ENCODE assay signal across 17 cellular contexts in the genomic region with DNA sequence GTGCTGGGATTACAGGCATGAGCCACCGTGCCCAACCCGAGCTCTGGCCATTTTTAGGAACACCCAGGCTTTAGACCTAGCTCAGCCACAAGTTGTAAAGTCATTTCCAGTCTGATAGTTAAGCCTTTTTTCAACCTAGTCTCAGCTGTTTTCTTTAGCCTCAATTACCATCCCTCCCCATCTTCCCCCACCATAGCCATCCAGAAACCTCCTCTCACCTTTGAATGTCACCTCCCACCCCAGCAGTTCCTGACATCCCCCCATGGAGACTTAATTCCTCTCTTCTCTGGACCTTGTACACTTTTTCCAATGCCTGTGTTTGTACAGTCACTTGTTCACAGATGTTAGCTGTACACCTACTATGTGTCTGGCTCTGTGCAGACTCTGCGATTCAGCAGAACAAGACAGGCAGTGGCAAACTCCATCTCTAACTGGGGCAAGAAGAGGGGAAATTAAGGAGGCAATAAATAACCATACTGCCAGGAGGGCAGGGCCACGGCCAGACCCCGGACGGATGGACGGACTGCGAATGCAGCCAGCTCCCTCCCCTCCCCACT. TPM values are rescaled to one million over a fixed set of nuclear protein-coding genes. Genes with fewer than 3 reads are reported as not detected.
DNase-seq lines count a peak whose midpoint lies in the region; ATAC-seq, FAIRE-seq and TF ChIP-seq lines count a peak whose summit lies in the region.
"Had no signal": no experiment of that assay in that cellular context is flagged by ENCODE, and none has a peak within 500 bp of the region (broad histone marks: within the 10 kb centered on the region; RNA-seq: fewer than 3 reads in every experiment).

No MANE protein-coding gene starts in this region.

- H2AFZ ChIP-seq in ACC112 (ENCODE audit: low read length, unreplicated experiment) = no peak overlapping the region
- H2AFZ ChIP-seq: GM23248 had no signal

- no peaks in the 10 kb centered on the region for H3K79me2 ChIP-seq in ACC112 (ENCODE audit: control insufficient read depth, insufficient read depth, low read length, unreplicated experiment)

- H3K4me3 ChIP-seq in ACC112 (ENCODE audit: low read depth, low read length) = peak overlapping the region; percentile 61
- H3K4me3 ChIP-seq: colonic mucosa, GM23248 had no signal

- no peaks in the 10 kb centered on the region for H3K4me1 ChIP-seq in ACC112 (ENCODE audit: control insufficient read depth, insufficient read depth, low read length, unreplicated experiment)
- H3K4me1 ChIP-seq: colonic mucosa had no signal

- peaks cover 3% of the 10 kb centered on the region for H3K9me3 Mint-ChIP-seq in activated T-helper 17 cell treated with anti-CD3 and anti-CD28 coated beads, Interleukin-2, amount 50 U/mL, for 72 hours
- H3K9me3 Mint-ChIP-seq in nephron = no peaks in the 10 kb centered on the region
- no peaks in the 10 kb centered on the region for H3K9me3 Mint-ChIP-seq in activated T-cell treated with anti-CD3 and anti-CD28 coated beads, Interleukin-2, amount 50 U/mL, for 24 hours
- H3K9me3 Mint-ChIP-seq: activated T-helper 1 cell treated with anti-CD3 and anti-CD28 coated beads, Interleukin-12 subunit alpha, Interleukin-12 subunit beta, Interleukin-2, Interleukin-4 antibody, amounts not matched to agents 30 ng/mL and 10 ng/mL and 1 ng/mL, durations not matched to agents 14 hours and 24 hours and 36 hours had no signal

- FAIRE-seq in GM19239 (lab: Jason Lieb, UNC) = peak; percentile 52
- FAIRE-seq: keratinocyte had no signal

- no peaks in the 10 kb centered on the region for H3K27me3 Mint-ChIP-seq in activated T-helper 17 cell treated with anti-CD3 and anti-CD28 coated beads, Interleukin-2, amount 50 U/mL, for 72 hours
- H3K27me3 Mint-ChIP-seq in nephron (ENCODE audit: low read depth) = peaks cover 18% of the 10 kb centered on the region
- H3K27me3 Mint-ChIP-seq in activated T-cell treated with anti-CD3 and anti-CD28 coated beads, Interleukin-2, amount 50 U/mL, for 24 hours = no peaks in the 10 kb centered on the region

- peak overlapping the region; percentile 28 for H3K27ac Mint-ChIP-seq in activated T-helper 17 cell treated with anti-CD3 and anti-CD28 coated beads, Interleukin-2, amount 50 U/mL, for 72 hours
- peak overlapping the region in 2 of 3 experiments; percentile 32 to 77 for H3K27ac Mint-ChIP-seq in nephron
- no peak overlapping the region for H3K27ac Mint-ChIP-seq in activated T-cell treated with anti-CD3 and anti-CD28 coated beads, Interleukin-2, amount 50 U/mL, for 24 hours
- H3K27ac Mint-ChIP-seq: activated T-helper 1 cell treated with anti-CD3 and anti-CD28 coated beads, Interleukin-12 subunit alpha, Interleukin-12 subunit beta, Interleukin-2, Interleukin-4 antibody, amounts not matched to agents 30 ng/mL and 10 ng/mL and 1 ng/mL, durations not matched to agents 14 hours and 24 hours and 36 hours had no signal

- H3K27me3 ChIP-seq in ACC112 (ENCODE audit: insufficient read depth, low read length) = peaks cover 19% of the 10 kb centered on the region; the same call in 1 of the 2 replicates
- H3K27me3 ChIP-seq: colonic mucosa had no signal

- H3K4me3 Mint-ChIP-seq in activated T-helper 17 cell treated with anti-CD3 and anti-CD28 coated beads, Interleukin-2, amount 50 U/mL, for 72 hours = no peak overlapping the region
- H3K4me3 Mint-ChIP-seq in nephron = no peak overlapping the region
- no peak overlapping the region for H3K4me3 Mint-ChIP-seq in activated T-cell treated with anti-CD3 and anti-CD28 coated beads, Interleukin-2, amount 50 U/mL, for 24 hours
- H3K4me3 Mint-ChIP-seq: activated T-helper 1 cell treated with anti-CD3 and anti-CD28 coated beads, Interleukin-12 subunit alpha, Interleukin-12 subunit beta, Interleukin-2, Interleukin-4 antibody, amounts not matched to agents 30 ng/mL and 10 ng/mL and 1 ng/mL, durations not matched to agents 14 hours and 24 hours and 36 hours had no signal

- H3K36me3 Mint-ChIP-seq in activated T-helper 17 cell treated with anti-CD3 and anti-CD28 coated beads, Interleukin-2, amount 50 U/mL, for 72 hours (ENCODE audit: low read depth) = no peaks in the 10 kb centered on the region
- H3K36me3 Mint-ChIP-seq in nephron (ENCODE audit: low read depth) = no peaks in the 10 kb centered on the region
- no peaks in the 10 kb centered on the region for H3K36me3 Mint-ChIP-seq in activated T-cell treated with anti-CD3 and anti-CD28 coated beads, Interleukin-2, amount 50 U/mL, for 24 hours (ENCODE audit: low read depth)

- no peak for TF ChIP-seq CTCF in nephron (IDR thresholded peaks at IDR 0.05; ENCODE audit: unreplicated experiment in 3 of 3)

- no peak for ATAC-seq in activated T-helper 17 cell treated with anti-CD3 and anti-CD28 coated beads, Interleukin-2, amount 50 U/mL, for 72 hours (replicated peaks)
- ATAC-seq in HG02870 (IDR thresholded peaks at IDR 0.05; ENCODE audit: unreplicated experiment) (no peak), GM18520 (IDR thresholded peaks at IDR 0.05; ENCODE audit: unreplicated experiment) (no peak)

- DNase-seq in GM19239 (ENCODE audit: insufficient read length, low spot score) (no peak), HPDE6-E6E7 (ENCODE audit: extremely low spot score) (no peak)
- no peak for DNase-seq in activated T-cell treated with anti-CD3 and anti-CD28 coated beads, Interleukin-2, amount 50 U/mL, for 24 hours
- DNase-seq: amniotic stem cell; colonic mucosa; GM23248; SIG-M5; stimulated activated CD4-positive, alpha-beta T cell treated with anti-CD3 and anti-CD28 coated beads, Interleukin-15, amount 100 ng/mL, for 24 hours had no signal

- no peak overlapping the region for H3K27ac ChIP-seq in ACC112 (ENCODE audit: low read depth, low read length)
- H3K27ac ChIP-seq: colonic mucosa, GM23248 had no signal

- H3K4me1 Mint-ChIP-seq in activated T-helper 17 cell treated with anti-CD3 and anti-CD28 coated beads, Interleukin-2, amount 50 U/mL, for 72 hours = peaks cover 18% of the 10 kb centered on the region
- peaks cover 25% of the 10 kb centered on the region for H3K4me1 Mint-ChIP-seq in nephron
- H3K4me1 Mint-ChIP-seq in activated T-cell treated with anti-CD3 and anti-CD28 coated beads, Interleukin-2, amount 50 U/mL, for 24 hours (ENCODE audit: low read depth) = peaks cover 45% of the 10 kb centered on the region

- no peaks in the 10 kb centered on the region for H3K36me3 ChIP-seq in ACC112 (ENCODE audit: insufficient read depth, low read length)
- H3K36me3 ChIP-seq: colonic mucosa had no signal

RNA-seq across cellular contexts. Expression of gene CRB2, which starts 29.9 kb away (rescaled TPM):
- under 1 TPM; 0.06 to 0.45 TPM for total RNA-seq in activated T-helper 17 cell treated with anti-CD3 and anti-CD28 coated beads, Interleukin-2, amount 50 U/mL, for 72 hours
- total RNA-seq: activated T-helper 1 cell treated with anti-CD3 and anti-CD28 coated beads, Interleukin-12 subunit alpha, Interleukin-12 subunit beta, Interleukin-2, Interleukin-4 antibody, amounts not matched to agents 30 ng/mL and 10 ng/mL and 1 ng/mL, durations not matched to agents 14 hours and 24 hours and 36 hours; GM23248; mononuclear cell; pulmonary artery endothelial cell had no signal

RNA-seq across cellular contexts. Expression of gene STRBP, which starts 57.7 kb away (rescaled TPM):
- total RNA-seq in activated T-helper 17 cell treated with anti-CD3 and anti-CD28 coated beads, Interleukin-2, amount 50 U/mL, for 72 hours = 10 to 100 TPM; 30.1 to 42.5 TPM
